In the genomic region with DNA sequence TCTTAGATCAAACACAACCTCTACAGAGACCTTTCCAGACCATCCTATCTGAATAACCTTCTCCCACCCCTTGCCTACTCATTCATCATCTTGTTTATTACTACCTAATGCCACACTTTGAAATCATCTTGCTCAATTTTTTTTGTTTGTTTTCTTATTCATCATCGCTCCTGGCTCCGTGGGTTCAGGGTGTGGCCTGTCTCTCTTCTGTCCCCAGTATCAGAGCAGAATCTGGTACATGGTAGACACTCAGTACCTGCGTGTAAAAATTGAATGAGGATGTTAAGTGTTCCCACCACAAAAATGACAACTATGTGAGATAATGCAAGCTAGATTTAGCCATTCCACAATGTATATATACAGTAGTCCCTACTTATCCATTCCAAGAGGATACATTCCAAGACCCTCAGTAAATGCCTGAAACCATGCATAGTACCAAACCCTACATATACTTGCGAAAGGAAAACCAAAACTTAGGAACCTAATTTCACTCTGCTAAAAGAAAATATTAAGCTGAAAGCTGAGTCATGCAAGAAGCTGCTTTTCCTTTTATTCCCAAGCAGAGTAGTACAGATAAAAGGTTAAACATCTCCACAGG, we compare ENCODE assay signal across 21 cellular contexts.
DNase-seq lines count a peak whose midpoint lies in the region; ATAC-seq and TF ChIP-seq lines count a peak whose summit lies in the region.
"Had no signal": no experiment of that assay in that cellular context is flagged by ENCODE, and none has a peak within 500 bp of the region (broad histone marks: within the 10 kb centered on the region; RNA-seq: fewer than 3 reads in every experiment).

No MANE protein-coding gene starts in this region.

- peaks cover 0 to 2% of the 10 kb centered on the region in 2 donors for H3K9me3 Mint-ChIP-seq in natural killer cell

- intact Hi-C loops in adrenal gland (cut with DNase I): no loop called here
- intact Hi-C loops in natural killer cell (cut with micrococcal nuclease): no loop called here

- peak overlapping the region; percentile 0 for H3K4me3 ChIP-seq in RWPE2 (ENCODE audit: severe bottlenecking)
- no peak overlapping the region for H3K4me3 ChIP-seq in adrenal gland
- H3K4me3 ChIP-seq: BLaER1, lower lobe of right lung had no signal

- H3K27ac Mint-ChIP-seq in natural killer cell: no peak overlapping the region
- H3K27ac Mint-ChIP-seq: activated CD4-positive, alpha-beta T cell treated with anti-CD3 and anti-CD28 coated beads for 36 hours; activated CD8-positive, alpha-beta memory T cell treated with anti-CD3 and anti-CD28 coated beads, Interleukin-2, amount 10 ng/mL, durations not matched to agents 7 days and 5 days; activated naive CD4-positive, alpha-beta T cell treated with anti-CD3 and anti-CD28 coated beads, Interleukin-2, amount 50 U/mL, for 72 hours; effector memory CD8-positive, alpha-beta T cell; HFFc6; T-cell had no signal

- 80 to 87% (median 86%) methylated on average over 4 of the region's 4 CpGs for WGBS in adrenal gland, 4 donors

- no peak overlapping the region for H3K4me3 Mint-ChIP-seq in natural killer cell
- H3K4me3 Mint-ChIP-seq: activated CD4-positive, alpha-beta T cell treated with anti-CD3 and anti-CD28 coated beads for 36 hours; activated CD8-positive, alpha-beta memory T cell treated with anti-CD3 and anti-CD28 coated beads, Interleukin-2, amount 10 ng/mL, durations not matched to agents 7 days and 5 days; effector memory CD8-positive, alpha-beta T cell; HFFc6; T-cell had no signal

- TF ChIP-seq POLR2A in adrenal gland (IDR thresholded peaks at IDR 0.05): no peak

- H3K27ac ChIP-seq in RWPE2 (ENCODE audit: poor library complexity, severe bottlenecking) (peak overlapping the region; percentile 99), foreskin keratinocyte (peak overlapping the region; percentile 64), adrenal gland (no peak overlapping the region)
- H3K27ac ChIP-seq: BLaER1, lower lobe of right lung, neutrophil had no signal

- TF ChIP-seq CTCF in RWPE2 (IDR thresholded peaks at IDR 0.05; ENCODE audit: poor library complexity, severe bottlenecking) (no peak), foreskin keratinocyte (conservative IDR thresholded peaks at IDR 0.05) (no peak), adrenal gland (IDR thresholded peaks at IDR 0.05) (no peak), natural killer cell (IDR thresholded peaks at IDR 0.05) (no peak)

- H3K36me3 ChIP-seq in RWPE2 (ENCODE audit: low read depth) (no peaks in the 10 kb centered on the region), adrenal gland (replicated peaks in 1 of 2) (no peaks in the 10 kb centered on the region)
- H3K36me3 ChIP-seq: BLaER1, lower lobe of right lung, neutrophil had no signal

- H3K4me1 ChIP-seq in RWPE2 (ENCODE audit: insufficient read depth, poor library complexity, severe bottlenecking) (peaks cover 27% of the 10 kb centered on the region), foreskin keratinocyte (peaks cover 20% of the 10 kb centered on the region), adrenal gland (replicated peaks in 1 of 2) (no peaks in the 10 kb centered on the region)
- H3K4me1 ChIP-seq: BLaER1, lower lobe of right lung had no signal

- H3K4me1 Mint-ChIP-seq in natural killer cell: no peaks in the 10 kb centered on the region
- H3K4me1 Mint-ChIP-seq: activated CD4-positive, alpha-beta T cell treated with anti-CD3 and anti-CD28 coated beads for 36 hours; activated CD8-positive, alpha-beta memory T cell treated with anti-CD3 and anti-CD28 coated beads, Interleukin-2, amount 10 ng/mL, durations not matched to agents 7 days and 5 days; T-cell had no signal

- H3K9me3 ChIP-seq in RWPE2 (ENCODE audit: severe bottlenecking) (no peaks in the 10 kb centered on the region), adrenal gland (replicated peaks in 1 of 3) (no peaks in the 10 kb centered on the region)
- H3K9me3 ChIP-seq: lower lobe of right lung, neutrophil had no signal

- DNase-seq in A172 (ENCODE audit: low spot score) (peak; percentile 22), HPDE6-E6E7 (ENCODE audit: extremely low spot score) (peak; percentile 28), RWPE2 (ENCODE audit: low spot score) (no peak), foreskin keratinocyte (peak; percentile 69 to 88), adrenal gland (no peak), natural killer cell (no peak), activated T-cell treated with anti-CD3 and anti-CD28 coated beads for 4 hours (no peak)
- DNase-seq in activated CD4-positive, alpha-beta T cell treated with anti-CD3 and anti-CD28 coated beads, Interleukin-2, amount 50 U/mL, for 4 hours: no peak
- DNase-seq: activated CD4-positive, alpha-beta T cell treated with anti-CD3 and anti-CD28 coated beads for 36 hours; activated CD8-positive, alpha-beta memory T cell treated with anti-CD3 and anti-CD28 coated beads, Interleukin-2, amount 10 ng/mL, durations not matched to agents 7 days and 5 days; effector memory CD8-positive, alpha-beta T cell; HFFc6; lower lobe of right lung; NCI-H1092; NCI-H2081; NCI-H510A treated with DMSO at 0.1 percent for 48 hours; SHP77; T-cell had no signal

- H3K27me3 Mint-ChIP-seq in natural killer cell (ENCODE audit: low read depth in 2 of 2): no peaks in the 10 kb centered on the region
- H3K27me3 Mint-ChIP-seq: activated CD8-positive, alpha-beta memory T cell treated with anti-CD3 and anti-CD28 coated beads, Interleukin-2, amount 10 ng/mL, durations not matched to agents 7 days and 5 days had no signal

- H3K27me3 ChIP-seq in RWPE2 (ENCODE audit: insufficient read depth, poor library complexity, severe bottlenecking) (no peaks in the 10 kb centered on the region), foreskin keratinocyte (no peaks in the 10 kb centered on the region), adrenal gland (no peaks in the 10 kb centered on the region)
- H3K27me3 ChIP-seq: BLaER1, neutrophil had no signal

- no peaks in the 10 kb centered on the region for H3K36me3 Mint-ChIP-seq in natural killer cell
- H3K36me3 Mint-ChIP-seq: activated CD8-positive, alpha-beta memory T cell treated with anti-CD3 and anti-CD28 coated beads, Interleukin-2, amount 10 ng/mL, durations not matched to agents 7 days and 5 days; T-cell had no signal

- ATAC-seq in RWPE2 (ENCODE audit: low read depth) (peak; percentile 77), foreskin keratinocyte (peak; percentile 64), natural killer cell (no peak)
- ATAC-seq: activated CD4-positive, alpha-beta T cell treated with anti-CD3 and anti-CD28 coated beads for 36 hours; activated CD8-positive, alpha-beta memory T cell treated with anti-CD3 and anti-CD28 coated beads, Interleukin-2, amount 10 ng/mL, durations not matched to agents 7 days and 5 days; activated naive CD4-positive, alpha-beta T cell treated with anti-CD3 and anti-CD28 coated beads, Interleukin-2, amount 50 U/mL, for 72 hours; effector memory CD8-positive, alpha-beta T cell; T-cell had no signal

Comparison
In these comparisons a context has a peak if more than half of its experiments do, and no peak if none do; other contexts are left out.
1. DNase-seq: peak in A172 (single experiment), HPDE6-E6E7 (single experiment) and foreskin keratinocyte (2 of 2); none in RWPE2 (single experiment), adrenal gland (0 of 7), natural killer cell (single experiment), activated CD4-positive, alpha-beta T cell treated with anti-CD3 and anti-CD28 coated beads, Interleukin-2, amount 50 U/mL, for 4 hours (0 of 2) and activated T-cell treated with anti-CD3 and anti-CD28 coated beads for 4 hours (single experiment).
2. ATAC-seq: peak in RWPE2 (single experiment) and foreskin keratinocyte (single experiment); none in natural killer cell (0 of 3).
3. H3K27ac ChIP-seq: peak in RWPE2 (single experiment) and foreskin keratinocyte (single experiment); none in adrenal gland (0 of 5).